29 cellular contexts compared by ENCODE assay signal in genomic region chr4:1739358-1739757, GRCh38. TPM values are rescaled to one million over a fixed set of nuclear protein-coding genes. Genes with fewer than 3 reads are reported as not detected.
"Had no signal": no experiment of that assay in that cellular context is flagged by ENCODE, and none has a peak within 500 bp of the region (broad histone marks: within the 10 kb centered on the region; RNA-seq: fewer than 3 reads in every experiment).

No MANE protein-coding gene starts in this region.

- H3K27ac ChIP-seq: colonic mucosa, esophagus muscularis mucosa, foreskin keratinocyte, gastroesophageal sphincter, hepatocyte, prostate gland, right atrium auricular region, sigmoid colon, testis, tibial artery had no signal

- H2AFZ ChIP-seq: hepatocyte had no signal

- H3K4me3 ChIP-seq: colonic mucosa, esophagus muscularis mucosa, gastroesophageal sphincter, heart left ventricle, hepatocyte, lung, mucosa of descending colon, prostate gland, right atrium auricular region, sigmoid colon, testis, tibial artery had no signal

- DNase-seq: colonic mucosa; dermis blood vessel endothelial cell; effector memory CD4-positive, alpha-beta T cell; foreskin keratinocyte; heart left ventricle; kidney; mucosa of descending colon; naive B cell; nucleus accumbens; sigmoid colon; stimulated activated CD4-positive, alpha-beta T cell treated with anti-CD3 and anti-CD28 coated beads, Interleukin-2, amount 100 ng/mL, for 24 hours; stimulated activated CD4-positive, alpha-beta T cell treated with anti-CD3 and anti-CD28 coated beads, Interleukin-4, amount 100 ng/mL, for 24 hours; stimulated activated naive CD4-positive, alpha-beta T cell treated with Interleukin-2 at 50 U/mL for 16 hours; substantia nigra; testis; tibial artery had no signal

- H3K36me3 ChIP-seq: colonic mucosa, prostate gland had no signal

- H3K79me2 ChIP-seq: hepatocyte had no signal

- FAIRE-seq: endothelial cell of umbilical vein, kidney had no signal

- H3K4me1 Mint-ChIP-seq: memory B cell; neural crest cell; stimulated activated effector memory CD8-positive, alpha-beta T cell treated with anti-CD3 and anti-CD28 coated beads, Interleukin-12 subunit alpha, Interleukin-12 subunit beta, amount 100 ng/mL, for 72 hours had no signal

- H3K4me3 Mint-ChIP-seq: memory B cell; naive B cell; natural killer cell treated with Interleukin-12 subunit alpha and Interleukin-12 subunit beta and Interleukin-15 and Interleukin-18, amount 100 ng/mL, for 72 hours; neural crest cell; stimulated activated effector memory CD8-positive, alpha-beta T cell treated with anti-CD3 and anti-CD28 coated beads, Interleukin-12 subunit alpha, Interleukin-12 subunit beta, amount 100 ng/mL, for 72 hours; type B pancreatic cell had no signal

- H3K27me3 ChIP-seq: colonic mucosa, esophagus muscularis mucosa, foreskin keratinocyte, gastroesophageal sphincter, heart left ventricle, hepatocyte, right atrium auricular region, sigmoid colon, testis, tibial artery had no signal

- H3K9me3 Mint-ChIP-seq: neural crest cell, type B pancreatic cell had no signal

- H3K4me2 ChIP-seq: hepatocyte had no signal

- H3K27me3 Mint-ChIP-seq: memory B cell; naive B cell; natural killer cell treated with Interleukin-12 subunit alpha and Interleukin-12 subunit beta and Interleukin-15 and Interleukin-18, amount 100 ng/mL, for 72 hours; type B pancreatic cell had no signal

- ATAC-seq: foreskin keratinocyte; gastroesophageal sphincter; left lobe of liver; mucosa of descending colon; stimulated activated effector memory CD8-positive, alpha-beta T cell treated with anti-CD3 and anti-CD28 coated beads, Interleukin-12 subunit alpha, Interleukin-12 subunit beta, amount 100 ng/mL, for 72 hours had no signal

- H3K4me1 ChIP-seq: colonic mucosa, esophagus muscularis mucosa, foreskin keratinocyte, gastroesophageal sphincter, heart left ventricle, prostate gland, right atrium auricular region, sigmoid colon, testis, tibial artery had no signal

- H3K9me3 ChIP-seq: prostate gland, testis had no signal

- H3K27ac Mint-ChIP-seq: memory B cell; natural killer cell treated with Interleukin-12 subunit alpha and Interleukin-12 subunit beta and Interleukin-15 and Interleukin-18, amount 100 ng/mL, for 72 hours; stimulated activated effector memory CD8-positive, alpha-beta T cell treated with anti-CD3 and anti-CD28 coated beads, Interleukin-12 subunit alpha, Interleukin-12 subunit beta, amount 100 ng/mL, for 72 hours; type B pancreatic cell had no signal

RNA-seq across cellular contexts. Expression of gene FGFR3, which starts 53.7 kb away (rescaled TPM):
- total RNA-seq: natural killer cell treated with Interleukin-12 subunit alpha and Interleukin-12 subunit beta and Interleukin-15 and Interleukin-18, amount 100 ng/mL, for 72 hours had no signal
